8 cellular contexts compared by ENCODE assay signal in genomic region chr12:130715996-130716917, GRCh38. TPM values are rescaled to one million over a fixed set of nuclear protein-coding genes. Genes with fewer than 3 reads are reported as not detected.
DNase-seq lines count a peak whose midpoint lies in the region; ATAC-seq and TF ChIP-seq lines count a peak whose summit lies in the region.

Gene RIMBP2, minus strand, starts transcription at chr12:130716299. Its CDS starts 237,286 bp downstream, at chr12:130479013.

- no peak for TF ChIP-seq CTCF in IMR-90 (conservative IDR thresholded peaks at IDR 0.05; ENCODE audit: low read depth, low read length)
- TF ChIP-seq CTCF in VCaP (conservative IDR thresholded peaks at IDR 0.05), result no peak

- H2AK9ac ChIP-seq in IMR-90 (replicated peaks; ENCODE audit: low read depth, low read length, poor library complexity), result no peak within 1 kb of the TSS

- H3K4me1 ChIP-seq in IMR-90 (ENCODE audit: control insufficient read depth, insufficient read depth, low read length) (no peaks in the 10 kb centered on the region), subcutaneous abdominal adipose tissue (ENCODE audit: control insufficient read depth in 5 of 5, insufficient read depth in 5 of 5, low read length in 5 of 5) (peaks cover 3 to 30% (median 26%) of the 10 kb centered on the region in 5 donors)

- CTCF ChIA-PET in IMR-90 (lab: Yijun Ruan, JAX), result no interaction called here

- H2BK20ac ChIP-seq in IMR-90 (ENCODE audit: low read depth, low read length), result no peak within 1 kb of the TSS

- H3K36me3 ChIP-seq in IMR-90 (ENCODE audit: control insufficient read depth, insufficient read depth, low read length) (no peaks in the 10 kb centered on the region), subcutaneous abdominal adipose tissue (ENCODE audit: control insufficient read depth in 5 of 5, insufficient read depth in 5 of 5, low read length in 5 of 5) (no peaks in the 10 kb centered on the region)

- no peaks in the 10 kb centered on the region for H3K9me1 ChIP-seq in IMR-90 (ENCODE audit: insufficient read depth, low read length)

- no peak within 1 kb of the TSS for H2BK120ac ChIP-seq in IMR-90 (ENCODE audit: low read depth, low read length)

- H3K18ac ChIP-seq in IMR-90 (ENCODE audit: low read depth, low read length), result no peak within 1 kb of the TSS

- H3K9ac ChIP-seq in IMR-90 (ENCODE audit: low read depth, low read length) (no peak within 1 kb of the TSS), subcutaneous abdominal adipose tissue (ENCODE audit: low read length in 5 of 5) (no peak within 1 kb of the TSS)

- H3K14ac ChIP-seq in IMR-90 (replicated peaks; ENCODE audit: low read depth, low read length), result no peak within 1 kb of the TSS

- H2BK5ac ChIP-seq in IMR-90 (ENCODE audit: low read depth, low read length, poor library complexity, severe bottlenecking), result no peak within 1 kb of the TSS

- no TSS peak for BruUV-seq in IMR-90 (replicated peaks; lab: Mats Ljungman, UMichigan)

- H2AK5ac ChIP-seq in IMR-90 (ENCODE audit: low read depth, low read length), result no peak within 1 kb of the TSS

- ATAC-seq in IMR-90 (ENCODE audit: low read depth) (peak; percentile 29; the same call in 1 of the 2 replicates), GM18520 (IDR thresholded peaks at IDR 0.05; ENCODE audit: unreplicated experiment) (no peak), HG02798 (IDR thresholded peaks at IDR 0.05; ENCODE audit: poor library complexity, unreplicated experiment) (no peak)

- H4K91ac ChIP-seq in IMR-90 (ENCODE audit: insufficient read depth, low read depth, low read length), result no peak within 1 kb of the TSS

- H3K4me3 ChIP-seq in IMR-90 (ENCODE audit: insufficient read depth, low read depth, low read length) (no peak within 1 kb of the TSS), subcutaneous abdominal adipose tissue (ENCODE audit: low read depth in 1 of 5, low read length in 5 of 5) (peak within 1 kb of the TSS; percentile 4 to 46 (median 34))

- H3K27me3 ChIP-seq in IMR-90 (ENCODE audit: control insufficient read depth, insufficient read depth, low read length), result no peaks in the 10 kb centered on the region
- peaks cover 23 to 51% (median 41%) of the 10 kb centered on the region in 5 donors for H3K27me3 ChIP-seq in subcutaneous abdominal adipose tissue (ENCODE audit: control insufficient read depth in 5 of 5, insufficient read depth in 4 of 5, low read length in 5 of 5)

- H2AFZ ChIP-seq in IMR-90 (replicated peaks; ENCODE audit: low read length, poor library complexity), result no peak within 1 kb of the TSS

- no peak for TF ChIP-seq RAD21 in IMR-90 (IDR thresholded peaks at IDR 0.05; ENCODE audit: low read length)

- intact Hi-C loops in IMR-90 (cut with micrococcal nuclease), result no loop called here

- POLR2A ChIA-PET in IMR-90 (lab: Charles Lee; ENCODE audit: unreplicated experiment), result no interaction called here

- H3K23ac ChIP-seq in IMR-90 (ENCODE audit: low read depth, low read length), result no peak within 1 kb of the TSS

- H4K8ac ChIP-seq in IMR-90 (ENCODE audit: low read depth in 2 of 2, low read length in 2 of 2), result no peak within 1 kb of the TSS

- no peak within 1 kb of the TSS for H3K4ac ChIP-seq in IMR-90 (ENCODE audit: low read depth, low read length)

- no peak within 1 kb of the TSS for H2BK15ac ChIP-seq in IMR-90 (ENCODE audit: low read depth, low read length)

- 0% methylated on average over 11 of the region's 33 CpGs; no CpG with 5 or more reads in 1 of the 2 experiments for WGBS in IMR-90 (ENCODE audit: extremely low coverage in 2 of 2, insufficient read length in 1 of 2), 2 experiments

- H3K4me2 ChIP-seq in IMR-90 (ENCODE audit: low read depth, low read length), result peak within 1 kb of the TSS; percentile 28; the same call in 1 of the 2 replicates

- H3K27ac ChIP-seq in IMR-90 (ENCODE audit: insufficient read depth, low read length) (no peak within 1 kb of the TSS), VCaP (peak within 1 kb of the TSS; percentile 60; the same call in 1 of the 2 replicates), subcutaneous abdominal adipose tissue (ENCODE audit: low read depth, low read length) (no peak within 1 kb of the TSS)

- DNase-seq in Ammon's horn (ENCODE audit: low spot score), result peak; percentile 83
- peak; percentile 1 for DNase-seq in IMR-90
- peak; percentile 52 for DNase-seq in iPS-NIHi7 (ENCODE audit: extremely low spot score)
- no peak for DNase-seq in NK-92 (lab: John Stamatoyannopoulos, UW; ENCODE audit: unreplicated experiment)

- no peak for TF ChIP-seq POLR2A in IMR-90 (IDR thresholded peaks at IDR 0.05; ENCODE audit: low read depth, low read length)

- no peak within 1 kb of the TSS for H3K56ac ChIP-seq in IMR-90 (ENCODE audit: extremely low read depth, insufficient read depth, low read length)

- dilution Hi-C loops in IMR-90 (cut with HindIII; ENCODE audit: low sequenced_read_pairs, unreplicated experiment), result no loop called here

- H3K79me1 ChIP-seq in IMR-90 (ENCODE audit: low read depth in 1 of 2, low read length in 2 of 2), result no peaks in the 10 kb centered on the region

- no peaks in the 10 kb centered on the region for H4K20me1 ChIP-seq in IMR-90 (ENCODE audit: insufficient read depth, low read length)

- no peak within 1 kb of the TSS for H4K5ac ChIP-seq in IMR-90 (ENCODE audit: low read depth, low read length)

- H3K9me3 ChIP-seq in IMR-90 (ENCODE audit: control insufficient read depth, insufficient read depth, low read length), result peaks cover 3% of the 10 kb centered on the region
- H3K9me3 ChIP-seq in subcutaneous abdominal adipose tissue (ENCODE audit: control insufficient read depth in 5 of 5, low read length in 5 of 5), result peaks cover 0 to 8% (median 5%) of the 10 kb centered on the region in 5 donors

- in situ Hi-C loops in IMR-90 (cut with MboI; ENCODE audit: low sequenced_read_pairs), result no loop called here

TF ChIP-seq in IMR-90, 13 proteins besides CTCF, POLR2A, EP300 and RAD21:
- TF ChIP-seq SMC3 (IDR thresholded peaks at IDR 0.05; ENCODE audit: low read depth, low read length), result no peak
- TF ChIP-seq RFX5 (IDR thresholded peaks at IDR 0.05; ENCODE audit: low read depth, low read length), result no peak

RNA-seq across cellular contexts. Expression of gene RIMBP2, which starts in this region (rescaled TPM):
- total RNA-seq in IMR-90 (2012; rRNA removed), result not detected in 2 replicates
- polyA plus RNA-seq in IMR-90 (2012; rRNA removed), result not detected in 2 replicates
- 0.04 TPM in 1 of 2 replicates, not detected in the other for polyA plus RNA-seq in IMR-90 (2012; cell fraction: cytosol; rRNA removed)
- polyA plus RNA-seq in IMR-90 (2012; cell fraction: nucleus; rRNA removed; ENCODE audit: low replicate concordance), result 0.03 TPM in 1 of 2 replicates, not detected in the other

Comparison
In these comparisons a context has a peak if more than half of its experiments do, and no peak if none do; other contexts are left out.
1. Peak in DNase-seq, ATAC-seq and H3K4me2 ChIP-seq in IMR-90; RNA of the gene not detected or under 1 TPM.